Comparison of ENCODE assay signal across 11 cellular contexts in the genomic region with DNA sequence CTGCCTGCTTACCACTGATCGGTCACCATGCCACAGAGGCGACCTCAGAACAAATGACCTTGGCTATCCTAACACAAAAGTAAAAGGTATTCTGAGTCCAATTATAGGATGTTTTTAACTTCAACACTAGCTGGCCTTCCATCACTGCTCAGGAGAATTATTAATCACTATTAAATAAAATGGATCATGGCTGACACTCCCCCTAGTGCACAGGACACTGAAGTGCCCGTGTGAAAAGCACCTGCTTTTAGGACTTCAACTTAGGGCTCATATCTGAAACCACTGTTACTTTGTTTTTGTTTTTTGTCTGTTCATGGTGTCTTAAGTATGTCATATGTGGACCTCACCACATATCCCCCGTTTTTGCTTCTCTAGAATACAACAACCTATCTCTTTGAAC. TPM values are rescaled to one million over a fixed set of nuclear protein-coding genes. Genes with fewer than 3 reads are reported as not detected.
DNase-seq lines count a peak whose midpoint lies in the region; ATAC-seq, FAIRE-seq and TF ChIP-seq lines count a peak whose summit lies in the region.
"Had no signal": no experiment of that assay in that cellular context is flagged by ENCODE, and none has a peak within 500 bp of the region (broad histone marks: within the 10 kb centered on the region; RNA-seq: fewer than 3 reads in every experiment).

No MANE protein-coding gene starts in this region.

- no peaks in the 10 kb centered on the region for H4K20me1 ChIP-seq in DOHH2 (ENCODE audit: control insufficient read depth, insufficient read depth, low read depth, low read length)
- no peaks in the 10 kb centered on the region for H4K20me1 ChIP-seq in GM12878 (ENCODE audit: control insufficient read depth, insufficient read depth)

- H3K27ac Mint-ChIP-seq in nephron = no peak overlapping the region
- H3K27ac Mint-ChIP-seq: stimulated activated naive B cell treated with anti-CD40 and anti-IgM and Interleukin-4, amounts not matched to agents 10 μg/mL and 1 μg/mL and 100 μg/mL, for 72 hours had no signal

- H3K9me3 Mint-ChIP-seq in nephron = no peaks in the 10 kb centered on the region

- H3K4me3 Mint-ChIP-seq in nephron = no peak overlapping the region
- H3K4me3 Mint-ChIP-seq: stimulated activated naive B cell treated with anti-CD40 and anti-IgM and Interleukin-4, amounts not matched to agents 10 μg/mL and 1 μg/mL and 100 μg/mL, for 72 hours had no signal

- H3K36me3 Mint-ChIP-seq in nephron (ENCODE audit: low read depth) = peaks cover 7% of the 10 kb centered on the region

- H3K9me3 ChIP-seq in DOHH2 (ENCODE audit: control insufficient read depth, insufficient read depth, low read length) = no peaks in the 10 kb centered on the region
- peaks cover 3% of the 10 kb centered on the region; the same call in 2 of the 3 replicates for H3K9me3 ChIP-seq in GM12878 (replicated peaks; ENCODE audit: control insufficient read depth, insufficient read depth, low read length)
- H3K9me3 ChIP-seq: esophagus squamous epithelium had no signal

- POLR2A ChIA-PET in GM12878 (lab: Charles Lee) = interaction anchor here (0.7 kb wide), 1 partner anchor 8 kb away, joined by 7 read pairs; no protein-coding TSS in a partner anchor

- FAIRE-seq in GM12878 (lab: Jason Lieb, UNC) = peak; percentile 41
- FAIRE-seq: RCC 7860 had no signal

- ATAC-seq in HG03175 (IDR thresholded peaks at IDR 0.05; ENCODE audit: unreplicated experiment) (peak; percentile 71), GM12878 (peak; percentile 83), HG03025 (IDR thresholded peaks at IDR 0.05; ENCODE audit: low FRiP score, unreplicated experiment) (no peak), HG02870 (IDR thresholded peaks at IDR 0.05; ENCODE audit: unreplicated experiment) (no peak), GM21526 (IDR thresholded peaks at IDR 0.05; ENCODE audit: low FRiP score, unreplicated experiment) (no peak)

- H2AFZ ChIP-seq in GM12878 (ENCODE audit: control insufficient read depth, low read depth, low read length) = no peak overlapping the region

- no TSS peak for BruUV-seq in GM12878 (replicated peaks; lab: Mats Ljungman, UMichigan)

- H3K4me3 ChIP-seq in DOHH2 (ENCODE audit: low read length) = no peak overlapping the region
- no peak overlapping the region for H3K4me3 ChIP-seq in GM12878
- H3K4me3 ChIP-seq: esophagus squamous epithelium had no signal

- in situ Hi-C loops in GM12878 (cut with MboI) = no loop called here

- no peaks in the 10 kb centered on the region for H3K27me3 Mint-ChIP-seq in nephron (ENCODE audit: low read depth)
- H3K27me3 Mint-ChIP-seq: stimulated activated naive B cell treated with anti-CD40 and anti-IgM and Interleukin-4, amounts not matched to agents 10 μg/mL and 1 μg/mL and 100 μg/mL, for 72 hours had no signal

- TF ChIP-seq RAD21 in GM12878 (IDR thresholded peaks at IDR 0.05; ENCODE audit: insufficient read depth, low read depth, low read length) = peak; percentile 28; the same call in 1 of the 2 replicates

- H3K4me2 ChIP-seq in DOHH2 (ENCODE audit: low read length) (no peak overlapping the region), GM12878 (ENCODE audit: control insufficient read depth, insufficient read depth) (no peak overlapping the region)

- SMC1A ChIA-PET in GM12878 (lab: Charles Lee; ENCODE audit: uncharacterized antibody, unreplicated experiment) = interaction anchor here (1.0 to 2.0 kb wide), 6 partner anchors 11 to 160 kb away, joined by 3 to 12 read pairs (median 6); no protein-coding TSS in a partner anchor

- H3K27ac ChIP-seq in DOHH2 (ENCODE audit: low read depth, low read length) (no peak overlapping the region), GM12878 (ENCODE audit: control insufficient read depth, insufficient read depth) (no peak overlapping the region)
- H3K27ac ChIP-seq: esophagus squamous epithelium had no signal

- 0 out of 2 replicates have a peak, but pooled peaks cover 7% of the 10 kb centered on the region for H3F3A ChIP-seq in DOHH2 (ENCODE audit: control insufficient read depth, insufficient read depth)

- peaks cover 18% of the 10 kb centered on the region for H3K4me1 ChIP-seq in DOHH2 (ENCODE audit: control insufficient read depth, low read length)
- peaks cover 3% of the 10 kb centered on the region; the same call in 1 of the 2 replicates for H3K4me1 ChIP-seq in GM12878 (ENCODE audit: control insufficient read depth, insufficient read depth, low read length)
- H3K4me1 ChIP-seq: esophagus squamous epithelium had no signal

- DNase-seq in GM12878 (ENCODE audit: low read depth, low spot score) = no peak
- DNase-seq in Ammon's horn (ENCODE audit: low spot score) = no peak
- DNase-seq: esophagus squamous epithelium; stimulated activated naive B cell treated with anti-CD40 and anti-IgM and Interleukin-4, amounts not matched to agents 10 μg/mL and 1 μg/mL and 100 μg/mL, for 72 hours had no signal

- WGBS in GM12878 (ENCODE audit: insufficient coverage, insufficient replicate concordance, low lambda C conversion rate, missing lambda C conversion rate) = 62% methylated on average over 4 of the region's 4 CpGs

- CTCF ChIA-PET in GM12878 (lab: Yijun Ruan, JAX) = interaction anchor here (0.8 to 3.3 kb wide), 7 partner anchors 9 to 29 kb away, joined by 3 to 34 read pairs (median 6); no protein-coding TSS in a partner anchor

- TF ChIP-seq CTCF in DOHH2 (IDR thresholded peaks at IDR 0.05; ENCODE audit: low read depth, low read length, poor library complexity, severe bottlenecking) (peak; percentile 72), GM12878 (IDR thresholded peaks at IDR 0.05 in 2 of 3, conservative IDR thresholded peaks at IDR 0.05 in 1 of 3; ENCODE audit: control insufficient read depth in 2 of 3, extremely low read depth in 1 of 3, insufficient read depth in 1 of 3, low read depth in 3 of 3, low read length in 3 of 3) (peak; percentile 37 to 56 (median 52); a peak in 5 of 6 replicates), nephron (IDR thresholded peaks at IDR 0.05; ENCODE audit: unreplicated experiment in 3 of 3) (peak; percentile 47 to 54 (median 49))

- H3K36me3 ChIP-seq in DOHH2 (ENCODE audit: control insufficient read depth, low read length) = 0 out of 2 replicates have a peak, but pooled peaks cover 3% of the 10 kb centered on the region
- no peaks in the 10 kb centered on the region; a peak in 1 of 4 replicates for H3K36me3 ChIP-seq in GM12878 (ENCODE audit: control insufficient read depth in 2 of 2, insufficient read depth in 2 of 2, low read length in 1 of 2)

- peaks cover 22% of the 10 kb centered on the region for H3K79me2 ChIP-seq in DOHH2 (ENCODE audit: control insufficient read depth, low read length)
- H3K79me2 ChIP-seq in GM12878 (ENCODE audit: control insufficient read depth, insufficient read depth, low read length) = peaks cover 2% of the 10 kb centered on the region

- intact Hi-C loops in GM12878 (cut with micrococcal nuclease; ENCODE audit: unreplicated experiment) = no loop called here

- RAD21 ChIA-PET in GM12878 (lab: Charles Lee; ENCODE audit: unreplicated experiment) = interaction anchor here (1.5 to 1.6 kb wide), 2 partner anchors 16 to 19 kb away, joined by 5 to 6 read pairs; no protein-coding TSS in a partner anchor

- no peaks in the 10 kb centered on the region for H3K9me2 ChIP-seq in DOHH2 (replicated peaks; ENCODE audit: control insufficient read depth, low read length)

- H3K27me3 ChIP-seq in DOHH2 (ENCODE audit: control insufficient read depth, low read length) (no peaks in the 10 kb centered on the region), GM12878 (replicated peaks in 1 of 2; ENCODE audit: control insufficient read depth in 2 of 2, insufficient read depth in 2 of 2, low read length in 1 of 2) (no peaks in the 10 kb centered on the region)
- H3K27me3 ChIP-seq: esophagus squamous epithelium had no signal

- no peaks in the 10 kb centered on the region for H3K4me1 Mint-ChIP-seq in nephron

- TF ChIP-seq EP300 in GM12878 (IDR thresholded peaks at IDR 0.05; ENCODE audit: borderline replicate concordance in 1 of 2, control insufficient read depth in 1 of 2, low read depth in 2 of 2, low read length in 2 of 2) = no peak

- TF ChIP-seq POLR2A in GM12878 (IDR thresholded peaks at IDR 0.05; ENCODE audit: low read depth, low read length) = no peak

- H3K9ac ChIP-seq in GM12878 (ENCODE audit: control insufficient read depth, insufficient read depth, low read length) = no peak overlapping the region

RNA-seq across cellular contexts. Expression of gene STX18, which starts 33.9 kb away (rescaled TPM):
- 117 and 126 TPM in 2 replicates for total RNA-seq in GM12878 (2013; cell fraction: nucleolus; rRNA removed)
- 21.3 and 22.0 TPM in 2 replicates for total RNA-seq in GM12878 (2014; rRNA removed)
- total RNA-seq in GM12878 (2014; rRNA removed; fragmentation: Illumina TruSeq; extraction: Trizol) = 29.5 and 30.4 TPM in 2 replicates
- 25.5 and 26.0 TPM in 2 replicates for total RNA-seq in GM12878 (2021)
- polyA plus RNA-seq in GM12878 (2011; ENCODE audit: low read depth) = 18.0 TPM
- polyA plus RNA-seq in GM12878 (2011; rRNA removed) = 38.8 and 50.8 TPM in 2 replicates
- polyA plus RNA-seq in GM12878 (2011; cell fraction: cytosol; rRNA removed) = 29.1 and 32.3 TPM in 2 replicates
- polyA plus RNA-seq in GM12878 (2011; cell fraction: nucleus; rRNA removed) = 49.8 and 49.9 TPM in 2 replicates
- polyA plus RNA-seq in GM12878 (2012) = 21.1 and 22.0 TPM in 2 replicates
- 46.6 and 48.9 TPM in 2 replicates for polyA plus RNA-seq in GM12878 (2014; fragmentation: Illumina TruSeq; extraction: Trizol)
- 10 to 100 TPM in 1 of 2 experiments, 1 to 10 TPM in 1; 8.2 to 13.6 TPM for polyA plus RNA-seq in GM12878 (2014; fragmentation: Nextera tagmentation; extraction: Ambion mirVana)
- 29.6 and 32.7 TPM in 2 replicates for polyA plus RNA-seq in GM12878 (2014; rRNA removed)
- polyA plus RNA-seq in GM12878 (2016; fragmentation: Nextera tagmentation; extraction: Ambion mirVana) = 10 to 100 TPM; 31.7 to 33.2 TPM
- polyA minus RNA-seq in GM12878 (2011; rRNA and poly(A)+ RNA removed) = 28.1 and 33.5 TPM in 2 replicates
- 7.4 and 7.9 TPM in 2 replicates for polyA minus RNA-seq in GM12878 (2011; cell fraction: cytosol; rRNA and poly(A)+ RNA removed)
- 21.4 and 36.7 TPM in 2 replicates for polyA minus RNA-seq in GM12878 (2011; cell fraction: nucleus; rRNA and poly(A)+ RNA removed)

Comparison
In these comparisons a context has a peak if more than half of its experiments do, and no peak if none do; other contexts are left out.
1. ATAC-seq: peak in HG03175 (single experiment) and GM12878 (single experiment); none in HG03025 (single experiment), HG02870 (single experiment) and GM21526 (single experiment).
2. Peak in every context shown above with its lines, with median percentiles within 50 percentile points of each other: CTCF ChIP-seq.